In the genomic region with DNA sequence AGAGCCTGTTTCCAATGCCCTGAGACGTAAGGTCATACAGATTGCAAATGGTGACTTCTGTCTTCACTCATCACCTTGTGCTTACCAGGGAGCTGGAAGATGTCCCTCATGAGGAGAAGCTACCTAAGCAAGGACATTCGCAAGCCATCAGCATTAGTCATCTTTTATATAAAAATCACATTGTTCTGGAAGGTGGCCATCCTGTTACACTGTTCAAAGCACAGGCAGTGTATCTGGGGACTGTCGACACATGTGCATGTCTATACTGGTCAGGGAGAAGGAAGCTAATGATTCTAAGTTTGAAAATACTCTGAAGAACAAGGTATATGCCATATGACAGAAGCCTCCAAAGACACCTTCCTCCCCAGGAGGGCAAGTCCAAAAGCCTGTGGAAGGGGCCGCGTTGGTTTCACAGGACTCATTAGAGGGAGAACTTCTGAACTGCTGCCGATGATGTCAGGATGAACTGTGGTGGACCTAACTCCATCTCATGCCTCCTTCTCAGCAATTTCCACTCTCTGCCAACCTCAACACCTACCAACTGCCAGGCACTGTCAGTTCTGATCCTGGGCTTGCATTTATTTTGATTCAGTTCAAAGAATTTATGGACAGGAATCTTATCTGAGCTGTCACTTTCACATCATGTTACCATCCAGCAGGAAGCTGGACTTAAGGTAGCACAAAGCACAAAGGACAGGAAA, we compare ENCODE assay signal across 16 cellular contexts. TPM values are rescaled to one million over a fixed set of nuclear protein-coding genes. Genes with fewer than 3 reads are reported as not detected.
DNase-seq lines count a peak whose midpoint lies in the region; ATAC-seq and TF ChIP-seq lines count a peak whose summit lies in the region.
"Had no signal": no experiment of that assay in that cellular context is flagged by ENCODE, and none has a peak within 500 bp of the region (broad histone marks: within the 10 kb centered on the region; RNA-seq: fewer than 3 reads in every experiment).

No MANE protein-coding gene starts in this region.

- H3F3A ChIP-seq in PC-3 (ENCODE audit: low read length, unreplicated experiment): no peaks in the 10 kb centered on the region

- BruUV-seq in PC-3 (replicated peaks; lab: Mats Ljungman, UMichigan): no TSS peak

- no peak overlapping the region for H2AFZ ChIP-seq in PC-3 (ENCODE audit: low read length)
- no peak overlapping the region for H2AFZ ChIP-seq in osteoblast (ENCODE audit: low read length)

- POLR2A ChIA-PET in PC-3 (lab: Charles Lee; ENCODE audit: unreplicated experiment): interaction anchor here (0.6 kb wide), 2 partner anchors 128 to 244 kb away, joined by 3 to 4 read pairs; no protein-coding TSS in a partner anchor

- H3K9ac ChIP-seq in PC-3 (ENCODE audit: low read length): no peak overlapping the region

- no peaks in the 10 kb centered on the region for H3K9me2 ChIP-seq in PC-3 (replicated peaks; ENCODE audit: low read length)

- H3K27ac ChIP-seq in right atrium auricular region (peak overlapping the region; percentile 21 to 71), PC-3 (ENCODE audit: low read length) (no peak overlapping the region), osteoblast (ENCODE audit: low read depth, low read length) (no peak overlapping the region), aorta (ENCODE audit: low read depth in 1 of 2, low read length in 2 of 2) (no peak overlapping the region)
- H3K27ac ChIP-seq: C4-2B had no signal

- no peak for TF ChIP-seq POLR2A in GM18505 (IDR thresholded peaks at IDR 0.05; ENCODE audit: borderline replicate concordance, extremely low read depth, insufficient read depth, insufficient read length)

- TF ChIP-seq CTCF in right atrium auricular region (IDR thresholded peaks at IDR 0.05) (no peak), PC-3 (conservative IDR thresholded peaks at IDR 0.05; ENCODE audit: low read depth, low read length) (no peak), osteoblast (IDR thresholded peaks at IDR 0.05; ENCODE audit: extremely low read depth, low read depth, low read length) (no peak)

- no peaks in the 10 kb centered on the region for H3K9me3 ChIP-seq in right atrium auricular region
- H3K9me3 ChIP-seq in PC-3 (ENCODE audit: low read length): no peaks in the 10 kb centered on the region
- no peaks in the 10 kb centered on the region for H3K9me3 ChIP-seq in osteoblast (ENCODE audit: low read depth, low read length)
- peaks cover 4% of the 10 kb centered on the region for H3K9me3 ChIP-seq in aorta (ENCODE audit: control insufficient read depth, low read length)
- H3K9me3 ChIP-seq: BE2C had no signal

- CTCF ChIA-PET in PC-3 (lab: Charles Lee): no interaction called here

- H4K20me1 ChIP-seq in PC-3 (ENCODE audit: low read length) (no peaks in the 10 kb centered on the region), osteoblast (ENCODE audit: insufficient read depth, low read length) (no peaks in the 10 kb centered on the region)

- WGBS in aorta, 2 donors: 85 to 86% methylated on average over 6 of the region's 6 CpGs

- H3K4me3 ChIP-seq in right atrium auricular region (no peak overlapping the region), PC-3 (ENCODE audit: low read length) (no peak overlapping the region), osteoblast (ENCODE audit: insufficient read depth, low read length) (no peak overlapping the region), aorta (ENCODE audit: low read length in 2 of 2) (no peak overlapping the region)

- no peak for DNase-seq in right atrium auricular region (ENCODE audit: low spot score)
- DNase-seq in left ventricle myocardium superior: no peak
- DNase-seq in PC-3: peak; percentile 67
- peak; percentile 6 for DNase-seq in osteoblast (ENCODE audit: insufficient read length, low spot score, missing footprints)
- DNase-seq in NCI-H2196 treated with DMSO at 0.1 percent for 48 hours (lab: John Stamatoyannopoulos, UW; ENCODE audit: unreplicated experiment): no peak
- no peak for DNase-seq in aorta
- DNase-seq: CD4-positive, alpha-beta memory T cell; GOT3; H9; IMR-90 had no signal

- no peaks in the 10 kb centered on the region for H3K36me3 ChIP-seq in right atrium auricular region
- no peaks in the 10 kb centered on the region for H3K36me3 ChIP-seq in PC-3 (ENCODE audit: low read depth, low read length)
- no peaks in the 10 kb centered on the region for H3K36me3 ChIP-seq in osteoblast (ENCODE audit: insufficient read depth, low read length)
- H3K36me3 ChIP-seq in aorta (ENCODE audit: control insufficient read depth in 1 of 2, insufficient read depth in 2 of 2, low read length in 1 of 2): no peaks in the 10 kb centered on the region
- H3K36me3 ChIP-seq: BE2C had no signal

- ATAC-seq in left ventricle myocardium superior (no peak), PC-3 (peak; percentile 35), GM18505 (IDR thresholded peaks at IDR 0.05; ENCODE audit: unreplicated experiment) (no peak), aorta (ENCODE audit: low FRiP score) (no peak)

- H3K4me1 ChIP-seq in right atrium auricular region: peaks cover 0 to 7% of the 10 kb centered on the region in 2 donors
- H3K4me1 ChIP-seq in PC-3 (ENCODE audit: insufficient read depth, low read length): peaks cover 35% of the 10 kb centered on the region
- H3K4me1 ChIP-seq in osteoblast (ENCODE audit: insufficient read depth, low read length): no peaks in the 10 kb centered on the region
- no peaks in the 10 kb centered on the region for H3K4me1 ChIP-seq in aorta (ENCODE audit: control insufficient read depth in 1 of 2, insufficient read depth in 2 of 2, low read length in 2 of 2)
- H3K4me1 ChIP-seq: BE2C had no signal

- H3K27me3 ChIP-seq in right atrium auricular region (no peaks in the 10 kb centered on the region), PC-3 (ENCODE audit: low read length) (no peaks in the 10 kb centered on the region), osteoblast (ENCODE audit: insufficient read depth, low read length) (no peaks in the 10 kb centered on the region), aorta (ENCODE audit: control insufficient read depth in 1 of 2, insufficient read depth in 2 of 2, low read length in 1 of 2) (peaks cover 0 to 5% of the 10 kb centered on the region in 2 donors)
- H3K27me3 ChIP-seq: BE2C had no signal

- H3K4me2 ChIP-seq in PC-3 (ENCODE audit: low read length) (no peak overlapping the region), osteoblast (ENCODE audit: insufficient read depth, low read length) (no peak overlapping the region)

- H3K79me2 ChIP-seq in PC-3 (ENCODE audit: low read length) (no peaks in the 10 kb centered on the region), osteoblast (ENCODE audit: insufficient read depth, low read length) (no peaks in the 10 kb centered on the region)

- intact Hi-C loops in left ventricle myocardium superior (cut with micrococcal nuclease) (no loop called here), PC-3 (cut with micrococcal nuclease) (no loop called here), aorta (cut with DNase I) (no loop called here)

RNA-seq across cellular contexts. Expression of gene DNER, which starts 39.4 kb away (rescaled TPM):
- total RNA-seq in right atrium auricular region (10 to 100 TPM; 17.6 to 28.4 TPM), left ventricle myocardium superior (1.6 TPM), PC-3 (2014; rRNA removed) (1.1 and 4.0 TPM in 2 replicates), osteoblast (0.36 and 1.2 TPM in 2 replicates), aorta (1 to 10 TPM in 1 of 2 donors, under 1 TPM in 1; 0.45 to 1.1 TPM)
- polyA plus RNA-seq in aorta: 1 to 10 TPM; 1.1 to 2.5 TPM
- total RNA-seq: CD4-positive, alpha-beta memory T cell; G401; HT-29 had no signal
- polyA plus RNA-seq: AG04450; CD4-positive, alpha-beta memory T cell had no signal

Comparison
In these comparisons a context has a peak if more than half of its experiments do, and no peak if none do; other contexts are left out.
1. DNase-seq: peak in PC-3 (single experiment) and osteoblast (single experiment); none in right atrium auricular region (single experiment), left ventricle myocardium superior (single experiment), NCI-H2196 treated with DMSO at 0.1 percent for 48 hours (single experiment) and aorta (0 of 2).
2. H3K27ac ChIP-seq: peak in right atrium auricular region (2 of 2); none in PC-3 (single experiment), osteoblast (single experiment) and aorta (0 of 2).